ENCODE assay signal across 9 cellular contexts in the genomic region with DNA sequence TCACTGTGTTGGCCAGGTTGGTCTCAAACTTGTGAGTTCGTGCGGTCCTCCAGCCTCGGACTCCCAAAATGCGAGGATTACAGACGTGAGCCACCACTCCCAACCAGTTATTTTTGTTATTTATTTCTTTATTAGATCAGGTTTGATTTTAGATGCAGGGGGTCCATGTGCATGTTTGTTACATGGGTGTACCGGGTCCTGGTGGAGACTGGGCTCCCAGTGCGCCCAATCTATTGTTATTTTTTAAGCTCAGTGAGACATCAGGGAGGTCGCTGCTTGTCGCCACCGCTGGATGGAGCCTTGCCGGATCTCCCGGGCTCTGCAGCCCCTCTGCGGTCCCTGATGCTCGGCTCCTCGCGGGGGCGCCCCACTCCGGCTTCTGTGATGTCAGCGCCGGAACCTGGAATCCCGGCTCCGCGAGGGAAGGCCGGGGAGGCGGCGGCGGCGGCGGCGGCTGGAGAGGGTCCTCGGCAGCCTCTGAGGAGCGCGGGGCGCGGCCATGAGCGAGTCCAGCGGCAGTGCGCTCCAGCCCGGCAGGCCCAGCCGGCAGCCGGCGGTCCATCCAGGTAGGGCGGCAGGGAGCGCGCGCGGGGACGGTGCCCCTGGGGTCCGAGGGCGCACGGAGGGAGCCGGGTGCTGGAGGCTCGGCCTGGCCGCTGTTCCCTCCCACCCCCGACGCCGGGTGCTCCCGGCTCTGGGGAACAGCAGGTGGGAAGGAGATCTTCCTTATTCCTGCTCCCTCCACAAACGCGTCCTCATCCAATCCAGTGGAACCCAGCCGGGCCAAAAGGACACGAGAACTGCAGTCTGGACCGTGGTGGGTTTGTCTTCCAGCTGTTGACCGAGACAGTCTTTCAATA. TPM values are rescaled to one million over a fixed set of nuclear protein-coding genes. Genes with fewer than 3 reads are reported as not detected.
DNase-seq lines count a peak whose midpoint lies in the region; ATAC-seq and TF ChIP-seq lines count a peak whose summit lies in the region.
"Had no signal": no experiment of that assay in that cellular context is flagged by ENCODE, and none has a peak within 500 bp of the region (broad histone marks: within the 10 kb centered on the region; RNA-seq: fewer than 3 reads in every experiment).

Gene TMC7, plus strand, starts transcription at position 370 of the 860 bp plus-strand sequence. Its CDS starts 130 bp downstream, at position 500.

- H3K27me3 Mint-ChIP-seq in T-helper 17 cell = peaks cover 37% of the 10 kb centered on the region
- no peaks in the 10 kb centered on the region for H3K27me3 Mint-ChIP-seq in endodermal cell (ENCODE audit: insufficient read depth)

- H3K4me3 ChIP-seq in endodermal cell (ENCODE audit: low read length) (peak within 1 kb of the TSS; percentile 98), lower lobe of right lung (peak within 1 kb of the TSS; percentile 61)

- H3K36me3 Mint-ChIP-seq in T-helper 17 cell (ENCODE audit: low read depth) (peaks cover 5% of the 10 kb centered on the region), endodermal cell (ENCODE audit: low read depth) (peaks cover 3% of the 10 kb centered on the region)
- H3K36me3 Mint-ChIP-seq: activated naive CD4-positive, alpha-beta T cell treated with anti-CD3 and anti-CD28 coated beads, Interleukin-2, amount 50 U/mL, for 72 hours had no signal

- no peaks in the 10 kb centered on the region for H3K9me3 Mint-ChIP-seq in endodermal cell
- H3K9me3 Mint-ChIP-seq: activated naive CD4-positive, alpha-beta T cell treated with anti-CD3 and anti-CD28 coated beads, Interleukin-2, amount 50 U/mL, for 72 hours had no signal

- H3K27me3 ChIP-seq in endodermal cell (ENCODE audit: control insufficient read depth, insufficient read depth, low read length, poor library complexity, severe bottlenecking) (no peaks in the 10 kb centered on the region), lower lobe of right lung (ENCODE audit: low read depth) (peaks cover 11% of the 10 kb centered on the region)

- H3K4me3 Mint-ChIP-seq in T-helper 17 cell (peak within 1 kb of the TSS; percentile 12), endodermal cell (peak within 1 kb of the TSS; percentile 73)

- no peaks in the 10 kb centered on the region for H3K9me3 ChIP-seq in T-helper 17 cell (ENCODE audit: control insufficient read depth, low read length, poor library complexity, severe bottlenecking)
- no peaks in the 10 kb centered on the region for H3K9me3 ChIP-seq in endodermal cell (ENCODE audit: control insufficient read depth, low read length)
- no peaks in the 10 kb centered on the region for H3K9me3 ChIP-seq in lower lobe of right lung

- no peak within 1 kb of the TSS for H3K27ac ChIP-seq in endodermal cell (ENCODE audit: low read depth, low read length)
- H3K27ac ChIP-seq in lower lobe of right lung = peak within 1 kb of the TSS; percentile 78

- H3K36me3 ChIP-seq in endodermal cell (ENCODE audit: control insufficient read depth, insufficient read depth, low read length) (no peaks in the 10 kb centered on the region), lower lobe of right lung (no peaks in the 10 kb centered on the region)

- TF ChIP-seq CTCF in GM12873 (IDR thresholded peaks at IDR 0.05; ENCODE audit: insufficient read depth, low read depth, low read length, missing control alignments) (peak; percentile 30), endodermal cell (conservative IDR thresholded peaks at IDR 0.05) (peak; percentile 91), lower lobe of right lung (IDR thresholded peaks at IDR 0.05) (peak; percentile 80)

- H3K27ac Mint-ChIP-seq in T-helper 17 cell (no peak within 1 kb of the TSS), endodermal cell (peak within 1 kb of the TSS; percentile 82)
- H3K27ac Mint-ChIP-seq: activated naive CD4-positive, alpha-beta T cell treated with anti-CD3 and anti-CD28 coated beads, Interleukin-2, amount 50 U/mL, for 72 hours had no signal

- H3K4me1 Mint-ChIP-seq in T-helper 17 cell (peaks cover 2% of the 10 kb centered on the region), endodermal cell (peaks cover 3% of the 10 kb centered on the region)

- WGBS in endodermal cell (ENCODE audit: insufficient coverage in 1 of 2, insufficient read length in 1 of 2), 2 experiments = 2 to 6% methylated on average over 35 to 62 of the region's 64 CpGs

- ATAC-seq in T-helper 17 cell = no peak
- ATAC-seq in lower lobe of right lung = peak; percentile 98 to 99
- ATAC-seq in HG02798 (IDR thresholded peaks at IDR 0.05; ENCODE audit: poor library complexity, unreplicated experiment) = no peak
- ATAC-seq in HG03442 (IDR thresholded peaks at IDR 0.05; ENCODE audit: unreplicated experiment) = no peak

- intact Hi-C loops in lower lobe of right lung (cut with DNase I) = no loop called here

- DNase-seq in NCI-H146 treated with DMSO at 0.1 percent for 48 hours (lab: John Stamatoyannopoulos, UW; ENCODE audit: unreplicated experiment) (peak; percentile 87), T-helper 17 cell (no peak), endodermal cell (peak; percentile 98), lower lobe of right lung (peak; percentile 90)
- peak; percentile 6 to 27 for DNase-seq in stimulated activated CD8-positive, alpha-beta memory T cell treated with anti-CD3 and anti-CD28 coated beads, Interleukin-7, amount 100 ng/mL, for 48 hours (ENCODE audit: extremely low read depth in 1 of 2, low read depth in 1 of 2)

- H3K4me1 ChIP-seq in endodermal cell (ENCODE audit: control insufficient read depth, insufficient read depth, low read length) (no peaks in the 10 kb centered on the region), lower lobe of right lung (no peaks in the 10 kb centered on the region)

- peak within 1 kb of the TSS; percentile 82 for H3K9ac ChIP-seq in endodermal cell (ENCODE audit: extremely low read depth, low read length, poor library complexity, severe bottlenecking)

RNA-seq across cellular contexts. Expression of gene TMC7, which starts in this region (rescaled TPM):
- not detected for total RNA-seq in T-helper 17 cell
- total RNA-seq in endodermal cell = 10 to 100 TPM; 14.9 to 16.6 TPM
- polyA plus RNA-seq in endodermal cell (2013, experiment 1 of 2) = 8.0 TPM
- 8.5 TPM for polyA plus RNA-seq in endodermal cell (2013, experiment 2 of 2)
- total RNA-seq in lower lobe of right lung = 3.3 TPM
- total RNA-seq: activated naive CD4-positive, alpha-beta T cell treated with anti-CD3 and anti-CD28 coated beads, Interleukin-2, amount 50 U/mL, for 72 hours had no signal

Comparison
In these comparisons a context has a peak if more than half of its experiments do, and no peak if none do; other contexts are left out.
1. CTCF ChIP-seq: peak in every context shown above with its lines; median percentile 91 in endodermal cell; 80 in lower lobe of right lung; 30 in GM12873.
2. DNase-seq: peak in NCI-H146 treated with DMSO at 0.1 percent for 48 hours (single experiment), endodermal cell (single experiment), lower lobe of right lung (single experiment) and stimulated activated CD8-positive, alpha-beta memory T cell treated with anti-CD3 and anti-CD28 coated beads, Interleukin-7, amount 100 ng/mL, for 48 hours (2 of 2); none in T-helper 17 cell (0 of 3).
3. ATAC-seq: peak in lower lobe of right lung (2 of 2); none in T-helper 17 cell (single experiment), HG02798 (single experiment) and HG03442 (single experiment).